Comparison of ENCODE assay signal across 8 cellular contexts in genomic region chr1:112509005-112509659, GRCh38. TPM values are rescaled to one million over a fixed set of nuclear protein-coding genes. Genes with fewer than 3 reads are reported as not detected.
DNase-seq lines count a peak whose midpoint lies in the region; ATAC-seq and TF ChIP-seq lines count a peak whose summit lies in the region.

No MANE protein-coding gene starts in this region.

- H3K9ac ChIP-seq in H9 (ENCODE audit: extremely low read depth, insufficient read length, low read length), result no peak overlapping the region

- H3K4me3 Mint-ChIP-seq in H9, result peak overlapping the region; percentile 61 to 85
- H3K4me3 Mint-ChIP-seq in WTC11, result peak overlapping the region; percentile 68
- peak overlapping the region; percentile 62 for H3K4me3 Mint-ChIP-seq in nephron progenitor cell

- H3K9me3 ChIP-seq in H9 (ENCODE audit: control insufficient read depth, low read depth, low read length), result no peaks in the 10 kb centered on the region

- H3K18ac ChIP-seq in H9 (ENCODE audit: insufficient read length, low read depth, low read length), result no peak overlapping the region

- no peak overlapping the region for H4K8ac ChIP-seq in H9 (replicated peaks; ENCODE audit: insufficient read length, low read depth, low read length)

- peaks cover 24% of the 10 kb centered on the region for H3K23me2 ChIP-seq in H9 (ENCODE audit: insufficient read length, low read depth, low read length, poor library complexity, severe bottlenecking)

- H4K20me1 ChIP-seq in H9 (ENCODE audit: control insufficient read depth, insufficient read depth, insufficient read length), result no peaks in the 10 kb centered on the region

- H3K36me3 Mint-ChIP-seq in H9 (ENCODE audit: insufficient read depth in 1 of 3, low read depth in 3 of 3) (no peaks in the 10 kb centered on the region), WTC11 (no peaks in the 10 kb centered on the region), nephron progenitor cell (ENCODE audit: low read depth) (no peaks in the 10 kb centered on the region)

- no CpG with 5 or more reads among the region's 66 CpGs for whole genome bisulfite sequencing in H9 (ENCODE audit: extremely low coverage, insufficient read length, low lambda C conversion rate)

- H3K79me2 ChIP-seq in H9 (ENCODE audit: insufficient read depth, low read length), result no peaks in the 10 kb centered on the region

- H3K23ac ChIP-seq in H9 (ENCODE audit: insufficient read length, low read depth, low read length), result no peak overlapping the region

- H4K91ac ChIP-seq in H9 (ENCODE audit: insufficient read length, low read depth, low read length), result no peak overlapping the region

- H3K27ac ChIP-seq in H9 (ENCODE audit: insufficient read length, low read depth, low read length), result no peak overlapping the region

- no peaks in the 10 kb centered on the region for H3K79me1 ChIP-seq in H9 (ENCODE audit: insufficient read depth, low read depth, low read length, poor library complexity, severe bottlenecking)

- H3T11ph ChIP-seq in H9 (ENCODE audit: low read length), result no peak overlapping the region

- no peak overlapping the region for H3K4ac ChIP-seq in H9 (ENCODE audit: low read depth, low read length)

- no peak overlapping the region for H2BK12ac ChIP-seq in H9 (ENCODE audit: insufficient read length, low read depth, low read length)

- H2BK120ac ChIP-seq in H9 (ENCODE audit: low read depth, low read length, poor library complexity, severe bottlenecking), result no peak overlapping the region

- H2BK5ac ChIP-seq in H9 (ENCODE audit: insufficient read length, low read length), result no peak overlapping the region

- no peak overlapping the region for H2AK5ac ChIP-seq in H9 (ENCODE audit: insufficient read length, low read length)

- ATAC-seq in WTC11 (peak; percentile 13), HG02870 (IDR thresholded peaks at IDR 0.05; ENCODE audit: unreplicated experiment) (no peak)

- no peak overlapping the region for H3K56ac ChIP-seq in H9 (ENCODE audit: insufficient read length, low read depth, low read length)

- H2BK20ac ChIP-seq in H9 (ENCODE audit: low read depth, low read length, poor library complexity, severe bottlenecking), result no peak overlapping the region

- no peak overlapping the region for H3K14ac ChIP-seq in H9 (ENCODE audit: insufficient read depth, low read length)

- H3K4me1 Mint-ChIP-seq in H9 (peaks cover 20 to 45% of the 10 kb centered on the region in 2 experiments), WTC11 (peaks cover 21% of the 10 kb centered on the region), nephron progenitor cell (peaks cover 16% of the 10 kb centered on the region)

- no peak overlapping the region for H4K5ac ChIP-seq in H9 (ENCODE audit: insufficient read length, low read depth, low read length)

- H3K27me3 Mint-ChIP-seq in H9 (ENCODE audit: low read depth) (peaks cover 94% of the 10 kb centered on the region), WTC11 (ENCODE audit: low read depth) (peaks cover 89% of the 10 kb centered on the region), nephron progenitor cell (ENCODE audit: low read depth, poor library complexity) (peaks cover 94% of the 10 kb centered on the region)

- CTCF ChIA-PET in WTC11 (lab: Charles Lee), result interaction anchor here (0.6 to 2.7 kb wide), 7 partner anchors 15 to 213 kb away, joined by 3 to 9 read pairs (median 8); partner anchors contain the start of gene MOV10
- CTCF ChIA-PET in GM10248 (lab: Yijun Ruan, JAX), result no interaction called here

- H3K4me1 ChIP-seq in H9 (ENCODE audit: insufficient read depth, low read length), result 0 out of 2 replicates have a peak, but pooled peaks cover 3% of the 10 kb centered on the region

- peak overlapping the region; percentile 93 for H3K4me2 ChIP-seq in H9 (ENCODE audit: insufficient read depth, insufficient read length, low read length)

- POLR2A ChIA-PET in WTC11 (lab: Charles Lee), result interaction anchor here (0.5 to 1.3 kb wide), 2 partner anchors 49 to 52 kb away, joined by 3 read pairs; no protein-coding TSS in a partner anchor
- POLR2A ChIA-PET in GM10248 (lab: Yijun Ruan, JAX), result no interaction called here

- H3K27me3 ChIP-seq in H9 (ENCODE audit: insufficient read depth, low read length), result peaks cover 44% of the 10 kb centered on the region

- TF ChIP-seq CTCF in H9 (conservative IDR thresholded peaks at IDR 0.05) (no peak), WTC11 (IDR thresholded peaks at IDR 0.05) (no peak), epithelial cell of esophagus (IDR thresholded peaks at IDR 0.05; ENCODE audit: insufficient read depth, low read depth, low read length, missing control alignments) (no peak), nephron progenitor cell (IDR thresholded peaks at IDR 0.05) (no peak), GM10248 (IDR thresholded peaks at IDR 0.05; ENCODE audit: control extremely low read depth, extremely low read depth, low read depth, missing control alignments) (no peak)

- no peak overlapping the region for H2BK15ac ChIP-seq in H9 (ENCODE audit: low read depth, low read length)

- no peak overlapping the region for H2AFZ ChIP-seq in H9 (ENCODE audit: low read length)

- peak; percentile 60 for DNase-seq in H9
- peak; percentile 58 for DNase-seq in WTC11 (ENCODE audit: low spot score)
- peak; percentile 27 for DNase-seq in epithelial cell of esophagus (ENCODE audit: low read depth)
- DNase-seq in nephron progenitor cell, result peak; percentile 41
- DNase-seq in GM10248 (ENCODE audit: extremely low spot score), result no peak
- no peak for DNase-seq in HUDEP-2 (lab: John Stamatoyannopoulos, UW; ENCODE audit: unreplicated experiment in 76 of 76)
- no peak for DNase-seq in HPDE6-E6E7 (ENCODE audit: extremely low spot score)

- H3K27ac Mint-ChIP-seq in H9, result no peak overlapping the region
- no peak overlapping the region for H3K27ac Mint-ChIP-seq in WTC11
- no peak overlapping the region for H3K27ac Mint-ChIP-seq in nephron progenitor cell

- H3K9me3 Mint-ChIP-seq in H9 (no peaks in the 10 kb centered on the region; a peak in 1 of 5 replicates), WTC11 (no peaks in the 10 kb centered on the region), nephron progenitor cell (no peaks in the 10 kb centered on the region)

- H3K4me3 ChIP-seq in epithelial cell of esophagus (ENCODE audit: low read length), result peak overlapping the region; percentile 37

TF ChIP-seq in WTC11, 78 proteins besides CTCF, POLR2A, EP300 and RAD21:
- TF ChIP-seq CBFB (CRISPR knock-in tag; IDR thresholded peaks at IDR 0.05; ENCODE audit: low read depth), result no peak
- TF ChIP-seq SP1 (CRISPR knock-in tag; conservative IDR thresholded peaks at IDR 0.05), result 0 out of 2 replicates have a peak, but pooled peaks have one; percentile 4
- 0 out of 2 replicates have a peak, but pooled peaks have one; percentile 1 for TF ChIP-seq TP53 (CRISPR knock-in tag; IDR thresholded peaks at IDR 0.05)
- TF ChIP-seq E2F1 (CRISPR knock-in tag; IDR thresholded peaks at IDR 0.05), result 0 out of 2 replicates have a peak, but pooled peaks have one; percentile 41
- TF ChIP-seq FOXJ3 (CRISPR knock-in tag; IDR thresholded peaks at IDR 0.05; ENCODE audit: borderline replicate concordance), result no peak

RNA-seq across cellular contexts. Expression of gene WNT2B, which starts 0.4 kb away (rescaled TPM):
- total RNA-seq in H9 (2021) (0.66 and 0.68 TPM in 2 replicates), WTC11 (2021) (1.0 to 1.2 TPM (median 1.0 TPM) in 3 replicates)

Comparison
In these comparisons a context has a peak if more than half of its experiments do, and no peak if none do; other contexts are left out.
1. DNase-seq: peak in H9 (single experiment), WTC11 (single experiment), epithelial cell of esophagus (single experiment) and nephron progenitor cell (single experiment); none in GM10248 (single experiment), HUDEP-2 (0 of 76) and HPDE6-E6E7 (single experiment).
2. Peak in every context shown above with its lines, with median percentiles within 50 percentile points of each other: H3K4me3 Mint-ChIP-seq.